Comparison of ENCODE assay signal across 24 cellular contexts in genomic region chr2:108404784-108405397, GRCh38. TPM values are rescaled to one million over a fixed set of nuclear protein-coding genes. Genes with fewer than 3 reads are reported as not detected.
"Had no signal": no experiment of that assay in that cellular context is flagged by ENCODE, and none has a peak within 500 bp of the region (broad histone marks: within the 10 kb centered on the region; RNA-seq: fewer than 3 reads in every experiment).

No MANE protein-coding gene starts in this region.

- H3K4me3 ChIP-seq: body of pancreas, dorsolateral prefrontal cortex, left ventricle myocardium inferior, mucosa of descending colon, psoas muscle, skin epidermis, tibial nerve, vagina had no signal

- H3K4me1 ChIP-seq: body of pancreas, left ventricle myocardium inferior, psoas muscle, tibial nerve, vagina had no signal

- H3K36me3 ChIP-seq: left ventricle myocardium inferior, tibial nerve, vagina had no signal

- DNase-seq: activated CD4-positive, alpha-beta T cell treated with anti-CD3 and anti-CD28 coated beads, Interleukin-2, amount 10 ng/mL, durations not matched to agents 7 days and 5 days; activated CD8-positive, alpha-beta T cell treated with anti-CD3 and anti-CD28 coated beads, Interleukin-2, amount 10 ng/mL, durations not matched to agents 7 days and 5 days; activated naive CD4-positive, alpha-beta T cell treated with Interleukin-2 at 50 U/mL for 16 hours; activated T-cell treated with anti-CD3 and anti-CD28 coated beads, Interleukin-2, amount 50 U/mL, for 24 hours; body of pancreas; caudate nucleus; dorsolateral prefrontal cortex; head of caudate nucleus; kidney glomerular epithelial cell; left ventricle myocardium inferior; mucosa of descending colon; naive B cell; psoas muscle; right cardiac atrium; stimulated activated CD4-positive, alpha-beta T cell treated with anti-CD3 and anti-CD28 coated beads, Interleukin-15, amount 100 ng/mL, for 24 hours; stimulated activated CD4-positive, alpha-beta T cell treated with anti-CD3 and anti-CD28 coated beads, Interleukin-2, amount 100 ng/mL, for 48 hours; T-helper 9 cell had no signal

- H3K27ac Mint-ChIP-seq: activated CD4-positive, alpha-beta T cell treated with anti-CD3 and anti-CD28 coated beads, Interleukin-2, amount 10 ng/mL, durations not matched to agents 7 days and 5 days; activated CD8-positive, alpha-beta T cell treated with anti-CD3 and anti-CD28 coated beads, Interleukin-2, amount 10 ng/mL, durations not matched to agents 7 days and 5 days; activated T-cell treated with anti-CD3 and anti-CD28 coated beads, Interleukin-2, amount 50 U/mL, for 24 hours; activated T-helper 2 cell treated with anti-CD3 and anti-CD28 coated beads, Interferon-gamma antibody, Interleukin-2, Interleukin-4, amounts not matched to agents 10 μg/mL and 5 μg/mL and 100 μg/mL, durations not matched to agents 14 hours and 24 hours and 36 hours; naive B cell; stimulated activated naive CD8-positive, alpha-beta T cell treated with anti-CD3 and anti-CD28 coated beads, Interleukin-15, Interleukin-2, amounts not matched to agents 100 ng/mL and 50 ng/mL, for 24 hours had no signal

- H3K4me3 Mint-ChIP-seq: activated CD4-positive, alpha-beta T cell treated with anti-CD3 and anti-CD28 coated beads, Interleukin-2, amount 10 ng/mL, durations not matched to agents 7 days and 5 days; activated CD8-positive, alpha-beta T cell treated with anti-CD3 and anti-CD28 coated beads, Interleukin-2, amount 10 ng/mL, durations not matched to agents 7 days and 5 days; activated T-cell treated with anti-CD3 and anti-CD28 coated beads, Interleukin-2, amount 50 U/mL, for 24 hours; naive B cell; stimulated activated naive CD8-positive, alpha-beta T cell treated with anti-CD3 and anti-CD28 coated beads, Interleukin-15, Interleukin-2, amounts not matched to agents 100 ng/mL and 50 ng/mL, for 24 hours had no signal

- H3K27me3 ChIP-seq: body of pancreas, dorsolateral prefrontal cortex, tibial nerve, vagina had no signal

- H3K27ac ChIP-seq: body of pancreas, dorsolateral prefrontal cortex, left ventricle myocardium inferior, psoas muscle, skin epidermis, tibial nerve, vagina had no signal

- H3K4me1 Mint-ChIP-seq: activated CD4-positive, alpha-beta T cell treated with anti-CD3 and anti-CD28 coated beads, Interleukin-2, amount 10 ng/mL, durations not matched to agents 7 days and 5 days; naive B cell had no signal

- FAIRE-seq: colon, frontal cortex had no signal

- ATAC-seq: activated CD8-positive, alpha-beta T cell treated with anti-CD3 and anti-CD28 coated beads, Interleukin-2, amount 10 ng/mL, durations not matched to agents 7 days and 5 days; body of pancreas; mucosa of descending colon; psoas muscle; right cardiac atrium had no signal

RNA-seq across cellular contexts. Expression of gene SULT1C4, which starts 27.1 kb away (rescaled TPM):
- total RNA-seq: activated CD4-positive, alpha-beta T cell treated with anti-CD3 and anti-CD28 coated beads, Interleukin-2, amount 10 ng/mL, durations not matched to agents 7 days and 5 days; activated CD8-positive, alpha-beta T cell treated with anti-CD3 and anti-CD28 coated beads, Interleukin-2, amount 10 ng/mL, durations not matched to agents 7 days and 5 days; activated T-helper 2 cell treated with anti-CD3 and anti-CD28 coated beads, Interferon-gamma antibody, Interleukin-2, Interleukin-4, amounts not matched to agents 10 μg/mL and 5 μg/mL and 100 μg/mL, durations not matched to agents 14 hours and 24 hours and 36 hours had no signal
